Comparison of ENCODE assay signal across 26 cellular contexts in the genomic region with DNA sequence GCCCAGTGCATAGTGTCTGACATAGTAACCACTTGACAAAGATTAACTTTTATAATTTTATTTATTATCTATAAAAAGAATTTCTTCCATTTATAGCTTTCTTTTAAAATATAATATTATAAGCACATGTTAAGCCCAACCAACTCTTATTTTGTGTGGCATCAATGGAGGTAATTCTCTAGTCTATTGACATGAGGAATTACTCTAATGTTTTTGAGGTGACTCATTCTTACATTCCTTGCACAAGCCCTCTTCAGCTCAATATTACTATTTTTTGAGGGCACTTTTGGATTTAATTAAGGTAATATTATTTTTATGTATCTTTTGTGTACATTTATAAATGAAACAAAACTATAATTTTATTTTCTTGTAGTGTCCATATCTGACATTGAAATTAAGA.
"Had no signal": no experiment of that assay in that cellular context is flagged by ENCODE, and none has a peak within 500 bp of the region (broad histone marks: within the 10 kb centered on the region; RNA-seq: fewer than 3 reads in every experiment).

No MANE protein-coding gene starts in this region.

- H3K36me3 ChIP-seq: breast epithelium, esophagus muscularis mucosa, neural progenitor cell, stomach had no signal

- H3K9me3 Mint-ChIP-seq: activated naive CD8-positive, alpha-beta T cell treated with anti-CD3 and anti-CD28 coated beads, Interleukin-2, amount 50 U/mL, for 24 hours; stimulated activated effector memory CD8-positive, alpha-beta T cell treated with anti-CD3 and anti-CD28 coated beads, Interleukin-12 subunit alpha, Interleukin-12 subunit beta, amount 100 ng/mL, for 72 hours had no signal

- H3K4me3 ChIP-seq: breast epithelium, esophagus muscularis mucosa, mucosa of descending colon, neural progenitor cell, stomach had no signal

- H3K27me3 ChIP-seq: breast epithelium, esophagus muscularis mucosa, neural progenitor cell, stomach had no signal

- H3K36me3 Mint-ChIP-seq: naive B cell; neural progenitor cell; stimulated activated effector memory CD8-positive, alpha-beta T cell treated with anti-CD3 and anti-CD28 coated beads, Interleukin-12 subunit alpha, Interleukin-12 subunit beta, amount 100 ng/mL, for 72 hours had no signal

- H3K27me3 Mint-ChIP-seq: progenitor cell of endocrine pancreas had no signal

- H3K27ac Mint-ChIP-seq: activated naive CD4-positive, alpha-beta T cell treated with anti-CD3 and anti-CD28 coated beads for 36 hours; activated naive CD8-positive, alpha-beta T cell treated with anti-CD3 and anti-CD28 coated beads, Interleukin-2, amount 50 U/mL, for 24 hours; naive B cell; neural progenitor cell; progenitor cell of endocrine pancreas; stimulated activated effector memory CD8-positive, alpha-beta T cell treated with anti-CD3 and anti-CD28 coated beads, Interleukin-12 subunit alpha, Interleukin-12 subunit beta, amount 100 ng/mL, for 72 hours had no signal

- ATAC-seq: activated naive CD8-positive, alpha-beta T cell treated with anti-CD3 and anti-CD28 coated beads, Interleukin-2, amount 50 U/mL, for 24 hours; activated T-cell treated with anti-CD3 and anti-CD28 coated beads, Interleukin-2, amount 50 U/mL, for 4 hours; mucosa of descending colon; right cardiac atrium; stimulated activated effector memory CD8-positive, alpha-beta T cell treated with anti-CD3 and anti-CD28 coated beads, Interleukin-12 subunit alpha, Interleukin-12 subunit beta, amount 100 ng/mL, for 72 hours had no signal

- H3K4me3 Mint-ChIP-seq: activated naive CD4-positive, alpha-beta T cell treated with anti-CD3 and anti-CD28 coated beads for 36 hours; activated naive CD8-positive, alpha-beta T cell treated with anti-CD3 and anti-CD28 coated beads, Interleukin-2, amount 50 U/mL, for 24 hours; activated T-cell treated with anti-CD3 and anti-CD28 coated beads, Interleukin-2, amount 50 U/mL, for 4 hours; naive B cell; neural progenitor cell; stimulated activated effector memory CD8-positive, alpha-beta T cell treated with anti-CD3 and anti-CD28 coated beads, Interleukin-12 subunit alpha, Interleukin-12 subunit beta, amount 100 ng/mL, for 72 hours had no signal

- H3K4me1 Mint-ChIP-seq: activated naive CD8-positive, alpha-beta T cell treated with anti-CD3 and anti-CD28 coated beads, Interleukin-2, amount 50 U/mL, for 24 hours; naive B cell; neural progenitor cell; stimulated activated effector memory CD8-positive, alpha-beta T cell treated with anti-CD3 and anti-CD28 coated beads, Interleukin-12 subunit alpha, Interleukin-12 subunit beta, amount 100 ng/mL, for 72 hours had no signal

- H3K9me3 ChIP-seq: breast epithelium, esophagus muscularis mucosa, mucosa of descending colon, stomach had no signal

- H3K27ac ChIP-seq: breast epithelium, esophagus muscularis mucosa, neural progenitor cell, stomach had no signal

- H3K4me1 ChIP-seq: breast epithelium, esophagus muscularis mucosa, neural progenitor cell, stomach had no signal

- DNase-seq: activated CD4-positive, alpha-beta T cell treated with anti-CD3 and anti-CD28 coated beads, Interleukin-2, amount 50 U/mL, for 1 hour; activated CD4-positive, CD25-positive, alpha-beta regulatory T cell treated with anti-CD3 and anti-CD28 coated beads, Interleukin-2, amount 50 U/mL, for 72 hours; activated CD8-positive, alpha-beta memory T cell treated with anti-CD3 and anti-CD28 coated beads, Interleukin-2, amount 50 U/mL, for 4 hours; activated naive CD4-positive, alpha-beta T cell treated with anti-CD3 and anti-CD28 coated beads for 36 hours; activated naive CD8-positive, alpha-beta T cell treated with anti-CD3 and anti-CD28 coated beads, Interleukin-2, amount 50 U/mL, for 24 hours; activated T-cell treated with anti-CD3 and anti-CD28 coated beads, Interleukin-2, amount 50 U/mL, for 4 hours; aorta; cerebellar nuclear complex; effector CD8-positive, alpha-beta T cell; hypothalamus; mesenchymal stem cell; mucosa of descending colon; naive B cell; right cardiac atrium; small intestine; stimulated activated CD4-positive, alpha-beta T cell treated with anti-CD3 and anti-CD28 coated beads, Interleukin-15, amount 100 ng/mL, for 24 hours; stimulated activated CD4-positive, alpha-beta T cell treated with anti-CD3 and anti-CD28 coated beads, Interleukin-4, amount 100 ng/mL, for 24 hours; stomach; T-helper 1 cell; T-helper 9 cell; trophoblast cell had no signal
